Comparison of ENCODE assay signal across 11 cellular contexts in the genomic region with DNA sequence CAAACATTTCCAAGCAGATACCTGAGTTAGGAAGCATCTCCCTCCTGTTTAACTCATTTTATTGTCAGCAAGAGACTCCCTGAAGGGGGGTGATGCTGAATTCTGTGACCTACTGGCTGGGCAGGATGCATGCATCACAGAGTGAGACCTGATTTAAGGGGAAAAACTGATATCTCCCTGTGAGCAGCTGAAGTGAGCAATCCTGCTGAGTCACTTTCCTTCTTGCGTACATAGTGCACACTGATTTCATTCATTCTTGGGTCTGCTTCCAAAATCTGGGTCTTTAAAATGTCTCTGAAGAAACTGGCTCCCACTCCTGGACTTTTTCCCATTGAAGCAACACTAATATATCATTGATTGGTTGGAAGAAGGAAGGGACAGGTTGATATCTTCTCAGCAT. TPM values are rescaled to one million over a fixed set of nuclear protein-coding genes. Genes with fewer than 3 reads are reported as not detected.
DNase-seq lines count a peak whose midpoint lies in the region; ATAC-seq, FAIRE-seq and TF ChIP-seq lines count a peak whose summit lies in the region.
"Had no signal": no experiment of that assay in that cellular context is flagged by ENCODE, and none has a peak within 500 bp of the region (broad histone marks: within the 10 kb centered on the region; RNA-seq: fewer than 3 reads in every experiment).

No MANE protein-coding gene starts in this region.

- H3K9me3 Mint-ChIP-seq in HFFc6 = no peaks in the 10 kb centered on the region

- no peak overlapping the region for H4K91ac ChIP-seq in mesenchymal stem cell (ENCODE audit: low read length)

- H4K8ac ChIP-seq in mesenchymal stem cell (ENCODE audit: low read length) = no peak overlapping the region

- H3K36me3 ChIP-seq in K562 (ENCODE audit: control insufficient read depth, insufficient read depth, low read length) (no peaks in the 10 kb centered on the region), mesenchymal stem cell (ENCODE audit: control insufficient read depth in 1 of 2, insufficient read depth in 2 of 2, low read depth in 1 of 2, low read length in 2 of 2) (no peaks in the 10 kb centered on the region)
- H3K36me3 ChIP-seq: SJCRH30 had no signal

- no peak overlapping the region for H3K23ac ChIP-seq in mesenchymal stem cell (ENCODE audit: low read length in 2 of 2)

- intact Hi-C loops in K562 (cut with micrococcal nuclease) = no loop called here

- TF ChIP-seq EP300 in K562 (IDR thresholded peaks at IDR 0.05; ENCODE audit: low read length) = no peak

- TF ChIP-seq CTCF in AG09309 (IDR thresholded peaks at IDR 0.05; ENCODE audit: control insufficient read depth, insufficient read depth, low read depth, low read length, missing control alignments) (no peak), HFFc6 (IDR thresholded peaks at IDR 0.05) (no peak), K562 (IDR thresholded peaks at IDR 0.05 in 2 of 3, conservative IDR thresholded peaks at IDR 0.05 in 1 of 3; ENCODE audit: insufficient read depth in 2 of 3, low read depth in 1 of 3, low read length in 3 of 3) (no peak)

- H3K36me3 Mint-ChIP-seq in HFFc6 (ENCODE audit: low read depth) = no peaks in the 10 kb centered on the region

- peak; percentile 62 for FAIRE-seq in K562 (lab: Jason Lieb, UNC)

- H3K79me2 ChIP-seq in K562 (ENCODE audit: control insufficient read depth, insufficient read depth, low read length) = no peaks in the 10 kb centered on the region

- no peaks in the 10 kb centered on the region for H3K79me1 ChIP-seq in mesenchymal stem cell (replicated peaks; ENCODE audit: low read length, poor library complexity, severe bottlenecking)

- H3K18ac ChIP-seq in mesenchymal stem cell (ENCODE audit: low read depth in 1 of 2, low read length in 2 of 2) = no peak overlapping the region

- H2BK12ac ChIP-seq in mesenchymal stem cell (ENCODE audit: low read length in 2 of 2) = no peak overlapping the region

- H3K4me3 ChIP-seq in AG09309 (ENCODE audit: control insufficient read depth, low read depth, low read length) = no peak overlapping the region
- no peak overlapping the region for H3K4me3 ChIP-seq in K562
- H3K4me3 ChIP-seq in mesenchymal stem cell (ENCODE audit: insufficient read depth in 1 of 2, low read depth in 1 of 2, low read length in 2 of 2) = no peak overlapping the region
- H3K4me3 ChIP-seq: SJCRH30 had no signal

- H2BK5ac ChIP-seq in mesenchymal stem cell (ENCODE audit: low read depth, low read length, poor library complexity, severe bottlenecking) = no peak overlapping the region

- in situ Hi-C loops in K562 (cut with MboI) = no loop called here

- no peak for ATAC-seq in K562

- H3K4ac ChIP-seq in mesenchymal stem cell (ENCODE audit: low read depth in 1 of 2, low read length in 2 of 2) = no peak overlapping the region

- H3K4me3 Mint-ChIP-seq in HFFc6 = peak overlapping the region; percentile 55
- H3K4me3 Mint-ChIP-seq: activated T-helper 1 cell treated with anti-CD3 and anti-CD28 coated beads, Interleukin-12 subunit alpha, Interleukin-12 subunit beta, Interleukin-2, Interleukin-4 antibody, amounts not matched to agents 30 ng/mL and 10 ng/mL and 1 ng/mL, durations not matched to agents 14 hours and 24 hours and 36 hours had no signal

- DNase-seq in AG09309 (ENCODE audit: low read depth) (peak; percentile 94), HFFc6 (peak; percentile 83), K562 (ENCODE audit: extremely low read depth in 1 of 4, low spot score in 3 of 4) (peak in 2 of 4 experiments; percentile 29 to 36), mesenchymal stem cell (peak; percentile 83), GOT3 (lab: John Stamatoyannopoulos, UW) (no peak), C1 segment of cervical spinal cord (lab: John Stamatoyannopoulos, UW) (no peak), DMS79 treated with DMSO at 0.1 percent for 48 hours (lab: John Stamatoyannopoulos, UW) (no peak)
- no peak for DNase-seq in stimulated activated CD4-positive, alpha-beta T cell treated with anti-CD3 and anti-CD28 coated beads, Interleukin-4, amount 100 ng/mL, for 4 hours
- DNase-seq: hypothalamus had no signal

- H3K27ac ChIP-seq in K562 (ENCODE audit: extremely low read depth, low read depth, low read length) = no peak overlapping the region
- no peak overlapping the region for H3K27ac ChIP-seq in mesenchymal stem cell (ENCODE audit: low read length, poor library complexity, severe bottlenecking)
- H3K27ac ChIP-seq: SJCRH30 had no signal

- CTCF ChIA-PET in K562 (lab: Yijun Ruan, JAX; ENCODE audit: low intra/inter-chr PET ratio) = no interaction called here

- H2BK120ac ChIP-seq in mesenchymal stem cell (ENCODE audit: low read depth, low read length) = no peak overlapping the region

- H3K4me1 ChIP-seq in K562 (replicated peaks in 1 of 2; ENCODE audit: control insufficient read depth in 2 of 2, insufficient read depth in 2 of 2, low read length in 2 of 2) (no peaks in the 10 kb centered on the region), mesenchymal stem cell (ENCODE audit: control insufficient read depth, insufficient read depth, low read depth, low read length) (peaks cover 2% of the 10 kb centered on the region)
- H3K4me1 ChIP-seq: SJCRH30 had no signal

- WGBS in K562 (ENCODE audit: insufficient coverage, low coverage, missing lambda C conversion rate) = 5% methylated on average over 1 of the region's 1 CpG
- WGBS in mesenchymal stem cell = 0% methylated on average over 1 of the region's 1 CpG

- no peaks in the 10 kb centered on the region for H3K9me1 ChIP-seq in K562 (ENCODE audit: control insufficient read depth, insufficient read depth, low read length)

- H3K27me3 ChIP-seq in K562 (ENCODE audit: control insufficient read depth in 2 of 2, insufficient read depth in 2 of 2, low read length in 2 of 2) = no peaks in the 10 kb centered on the region
- no peaks in the 10 kb centered on the region for H3K27me3 ChIP-seq in mesenchymal stem cell (ENCODE audit: control insufficient read depth in 1 of 2, insufficient read depth in 1 of 2, low read length in 2 of 2)
- H3K27me3 ChIP-seq: SJCRH30 had no signal

- TF ChIP-seq POLR2A in K562 (conservative IDR thresholded peaks at IDR 0.05) = no peak

- H3K27me3 Mint-ChIP-seq in HFFc6 (ENCODE audit: insufficient read depth) = no peaks in the 10 kb centered on the region; the same call in none of the 2 replicates

- H2BK15ac ChIP-seq in mesenchymal stem cell (ENCODE audit: low read depth, poor library complexity, severe bottlenecking) = no peak overlapping the region

- H3K9ac ChIP-seq in K562 (ENCODE audit: insufficient read depth in 1 of 2, low read depth in 2 of 2, low read length in 2 of 2) (no peak overlapping the region), mesenchymal stem cell (ENCODE audit: low read length) (peak overlapping the region; percentile 51)

- peaks cover 12% of the 10 kb centered on the region for H3K4me1 Mint-ChIP-seq in HFFc6 (ENCODE audit: low read depth)

- H3K4me2 ChIP-seq in K562 (ENCODE audit: insufficient read depth, low read length) = no peak overlapping the region
- H3K4me2 ChIP-seq in mesenchymal stem cell (ENCODE audit: low read length, poor library complexity, severe bottlenecking) = no peak overlapping the region

- TF ChIP-seq RAD21 in K562 (CRISPR knock-in tag; conservative IDR thresholded peaks at IDR 0.05 in 1 of 2, IDR thresholded peaks at IDR 0.05 in 1 of 2) = no peak

- peak overlapping the region; percentile 91 for H3K27ac Mint-ChIP-seq in HFFc6
- H3K27ac Mint-ChIP-seq: activated T-helper 1 cell treated with anti-CD3 and anti-CD28 coated beads, Interleukin-12 subunit alpha, Interleukin-12 subunit beta, Interleukin-2, Interleukin-4 antibody, amounts not matched to agents 30 ng/mL and 10 ng/mL and 1 ng/mL, durations not matched to agents 14 hours and 24 hours and 36 hours had no signal

- H3K9me3 ChIP-seq in K562 (replicated peaks; ENCODE audit: control insufficient read depth, insufficient read depth, low read depth, low read length) (no peaks in the 10 kb centered on the region), mesenchymal stem cell (ENCODE audit: control insufficient read depth, low read length) (no peaks in the 10 kb centered on the region)

- POLR2A ChIA-PET in K562 (lab: Yijun Ruan, JAX) = interaction anchor here (0.5 to 0.6 kb wide), 2 partner anchors 60 to 959 kb away, joined by 3 read pairs; no protein-coding TSS in a partner anchor

- no peak overlapping the region for H2AFZ ChIP-seq in K562 (ENCODE audit: low read depth, low read length)
- peak overlapping the region; percentile 36 for H2AFZ ChIP-seq in mesenchymal stem cell (ENCODE audit: low read depth, low read length)

- H4K20me1 ChIP-seq in K562 (replicated peaks; ENCODE audit: control insufficient read depth, insufficient read depth, low read length) = no peaks in the 10 kb centered on the region

- no peak overlapping the region for H2AK5ac ChIP-seq in mesenchymal stem cell (ENCODE audit: low read length, severe bottlenecking)

- H3K14ac ChIP-seq in mesenchymal stem cell (ENCODE audit: low read length in 2 of 2) = no peak overlapping the region

- BruUV-seq in K562 (replicated peaks; lab: Mats Ljungman, UMichigan) = no TSS peak

TF ChIP-seq in K562, 482 proteins besides CTCF, POLR2A, EP300 and RAD21 (continues in another document):
- TF ChIP-seq HDAC2 (IDR thresholded peaks at IDR 0.05) (peak; percentile 82), ZNF316 (IDR thresholded peaks at IDR 0.05) (peak; percentile 74), ZNF311 (CRISPR knock-in tag; IDR thresholded peaks at IDR 0.05) (no peak), CBFA2T3 (IDR thresholded peaks at IDR 0.05) (peak; percentile 61; the same call in 1 of the 2 replicates)

RNA-seq across cellular contexts. Expression of gene P4HA3, which starts 23.3 kb away (rescaled TPM):
- total RNA-seq in HFFc6 (2021; fragmentation: NEBNext Ultra II Directional; extraction: Animal tissue kit (Norgen Biotek cat#: 25700)) = 1 to 10 TPM in 4 of 6 experiments, under 1 TPM in 2; 0.94 to 5.2 (median 1.1) TPM
- total RNA-seq in K562 (2011; cell fraction: chromatin; rRNA removed; ENCODE audit: low replicate concordance) = not detected in 2 replicates
- not detected in 2 replicates for total RNA-seq in K562 (2011; cell fraction: nucleolus; rRNA removed)
- not detected in 2 replicates for total RNA-seq in K562 (2011; cell fraction: nucleoplasm; rRNA removed)
- total RNA-seq in K562 (2014; rRNA removed) (not detected in 2 replicates), K562 (2014; rRNA removed; fragmentation: Illumina TruSeq; extraction: Trizol) (not detected in 2 replicates), K562 (2015; rRNA removed; fragmentation: Illumina TruSeq; extraction: Trizol) (not detected in 2 replicates), K562 (2021) (not detected in 2 replicates)
- polyA plus RNA-seq in K562 (2011; rRNA removed) (0.03 TPM in 1 of 2 replicates, not detected in the other), K562 (2014; fragmentation: Illumina TruSeq; extraction: Trizol) (not detected in 2 replicates), K562 (2014; fragmentation: Nextera tagmentation; extraction: Ambion mirVana) (under 1 TPM in 1 of 2 experiments, not detected in 1; 0.01 TPM), K562 (2014; rRNA removed) (not detected in 2 replicates)
- polyA plus RNA-seq in K562 (2011; cell fraction: cytosol; rRNA removed) = not detected in 2 replicates
- polyA plus RNA-seq in K562 (2011; cell fraction: nucleus; rRNA removed) = not detected in 2 replicates
- polyA plus RNA-seq in K562 (2012) = 0.04 and 0.07 TPM in 2 replicates
- not detected in 2 replicates for polyA minus RNA-seq in K562 (2011; rRNA and poly(A)+ RNA removed)
- not detected in 2 replicates for polyA minus RNA-seq in K562 (2011; cell fraction: cytosol; rRNA and poly(A)+ RNA removed)
- polyA minus RNA-seq in K562 (2011; cell fraction: nucleus; rRNA and poly(A)+ RNA removed) = not detected in 2 replicates
- polyA plus RNA-seq in mesenchymal stem cell (2013, experiment 1 of 2) = 1.9 TPM
- 2.2 TPM for polyA plus RNA-seq in mesenchymal stem cell (2013, experiment 2 of 2)
- total RNA-seq: activated T-helper 1 cell treated with anti-CD3 and anti-CD28 coated beads, Interleukin-12 subunit alpha, Interleukin-12 subunit beta, Interleukin-2, Interleukin-4 antibody, amounts not matched to agents 30 ng/mL and 10 ng/mL and 1 ng/mL, durations not matched to agents 14 hours and 24 hours and 36 hours; SJCRH30 had no signal

Comparison
In these comparisons a context has a peak if more than half of its experiments do, and no peak if none do; other contexts are left out.
1. DNase-seq: peak in AG09309 (single experiment), HFFc6 (single experiment) and mesenchymal stem cell (single experiment); none in GOT3 (single experiment), C1 segment of cervical spinal cord (0 of 14), DMS79 treated with DMSO at 0.1 percent for 48 hours (single experiment) and stimulated activated CD4-positive, alpha-beta T cell treated with anti-CD3 and anti-CD28 coated beads, Interleukin-4, amount 100 ng/mL, for 4 hours (0 of 2).